Comparison of ENCODE assay signal across 9 cellular contexts in the genomic region with DNA sequence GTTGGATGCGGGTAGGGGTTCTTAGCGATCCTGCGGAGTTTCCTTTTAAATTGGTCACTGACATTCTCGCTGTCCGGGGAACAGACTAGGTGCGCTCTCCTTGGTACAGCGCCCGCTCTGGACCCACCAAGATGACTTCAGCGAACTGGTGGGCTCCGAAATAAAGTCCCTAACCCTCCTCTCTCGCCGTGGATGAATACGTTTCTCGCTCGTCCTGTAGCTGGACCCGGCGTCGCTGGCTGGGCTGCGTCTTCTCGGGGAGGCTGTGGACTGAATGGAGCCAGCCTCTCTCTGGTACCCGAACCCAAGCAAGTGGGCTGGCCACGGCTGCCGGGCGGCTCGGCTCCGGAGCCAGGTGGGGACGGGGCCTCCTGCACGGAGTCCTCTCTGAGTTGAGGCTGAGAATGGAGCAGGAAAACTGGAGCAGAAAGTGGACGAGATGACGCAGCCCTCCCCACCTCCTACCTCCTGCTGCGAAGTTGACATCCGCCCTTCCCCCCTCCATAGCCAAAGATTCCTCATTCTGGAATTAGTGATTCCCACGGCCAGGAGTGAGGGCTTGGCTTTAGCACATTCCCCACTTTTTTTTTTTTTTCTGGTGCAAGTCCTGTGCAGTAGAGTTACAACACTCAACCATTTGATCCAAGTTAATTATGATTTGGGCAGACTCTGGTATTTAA. TPM values are rescaled to one million over a fixed set of nuclear protein-coding genes. Genes with fewer than 3 reads are reported as not detected.
DNase-seq lines count a peak whose midpoint lies in the region; ATAC-seq and TF ChIP-seq lines count a peak whose summit lies in the region.
"Had no signal": no experiment of that assay in that cellular context is flagged by ENCODE, and none has a peak within 500 bp of the region (broad histone marks: within the 10 kb centered on the region; RNA-seq: fewer than 3 reads in every experiment).

No MANE protein-coding gene starts in this region.

- DNase-seq in GM03348 (ENCODE audit: low spot score) (peak; percentile 84), RWPE1 (ENCODE audit: low spot score) (peak; percentile 91), foreskin keratinocyte (peak; percentile 16 to 47), GDM1 (lab: John Stamatoyannopoulos, UW) (no peak)
- no peak for DNase-seq in activated CD4-positive, alpha-beta T cell treated with anti-CD3 and anti-CD28 coated beads, Interleukin-2, amount 10 ng/mL, durations not matched to agents 7 days and 5 days
- DNase-seq in activated T-cell treated with anti-CD3 and anti-CD28 coated beads, Interleukin-2, amount 50 U/mL, for 48 hours, result no peak

- H3K4me1 ChIP-seq in foreskin keratinocyte, result peaks cover 3% of the 10 kb centered on the region
- peaks cover 4% of the 10 kb centered on the region for H3K4me1 ChIP-seq in rectal smooth muscle tissue (ENCODE audit: control insufficient read depth, insufficient read depth, low read length)

- ATAC-seq in foreskin keratinocyte, result no peak
- no peak for ATAC-seq in HG03175 (IDR thresholded peaks at IDR 0.05; ENCODE audit: unreplicated experiment)

- TF ChIP-seq CTCF in RWPE1 (conservative IDR thresholded peaks at IDR 0.05; ENCODE audit: low read depth) (no peak), foreskin keratinocyte (conservative IDR thresholded peaks at IDR 0.05) (no peak)

- H3K27ac ChIP-seq in RWPE1, result peak overlapping the region; percentile 89
- no peak overlapping the region for H3K27ac ChIP-seq in foreskin keratinocyte
- no peak overlapping the region for H3K27ac ChIP-seq in rectal smooth muscle tissue (ENCODE audit: low read depth, low read length)

- no peak overlapping the region for H3K27ac Mint-ChIP-seq in activated CD4-positive, alpha-beta T cell treated with anti-CD3 and anti-CD28 coated beads, Interleukin-2, amount 10 ng/mL, durations not matched to agents 7 days and 5 days
- H3K27ac Mint-ChIP-seq: IgD-negative memory B cell had no signal

- no peaks in the 10 kb centered on the region for H3K36me3 ChIP-seq in rectal smooth muscle tissue (ENCODE audit: control insufficient read depth, insufficient read depth, low read length)

- H3K4me3 ChIP-seq in rectal smooth muscle tissue (ENCODE audit: low read length), result peak overlapping the region; percentile 82

- no peaks in the 10 kb centered on the region for H3K9me3 Mint-ChIP-seq in activated CD4-positive, alpha-beta T cell treated with anti-CD3 and anti-CD28 coated beads, Interleukin-2, amount 10 ng/mL, durations not matched to agents 7 days and 5 days
- H3K9me3 Mint-ChIP-seq: IgD-negative memory B cell had no signal

- no peak overlapping the region for H3K4me3 Mint-ChIP-seq in activated CD4-positive, alpha-beta T cell treated with anti-CD3 and anti-CD28 coated beads, Interleukin-2, amount 10 ng/mL, durations not matched to agents 7 days and 5 days

- POLR2A ChIA-PET in RWPE1 (lab: Yijun Ruan, JAX; ENCODE audit: low non-redundant PET), result interaction anchor here (0.7 kb wide), 1 partner anchor 69 kb away, joined by 3 read pairs; no protein-coding TSS in a partner anchor
- POLR2A ChIA-PET in activated CD4-positive, alpha-beta T cell treated with anti-CD3 and anti-CD28 coated beads, Interleukin-2, amount 10 ng/mL, durations not matched to agents 7 days and 5 days (lab: Charles Lee), result no interaction called here

- no peaks in the 10 kb centered on the region for H3K36me3 Mint-ChIP-seq in activated CD4-positive, alpha-beta T cell treated with anti-CD3 and anti-CD28 coated beads, Interleukin-2, amount 10 ng/mL, durations not matched to agents 7 days and 5 days (ENCODE audit: low read depth)
- H3K36me3 Mint-ChIP-seq: IgD-negative memory B cell had no signal

- CTCF ChIA-PET in RWPE1 (lab: Yijun Ruan, JAX), result interaction anchor here (0.6 to 2.5 kb wide), 7 partner anchors 16 to 258 kb away, joined by 3 to 9 read pairs (median 3); no protein-coding TSS in a partner anchor
- CTCF ChIA-PET in activated CD4-positive, alpha-beta T cell treated with anti-CD3 and anti-CD28 coated beads, Interleukin-2, amount 10 ng/mL, durations not matched to agents 7 days and 5 days (lab: Charles Lee), result no interaction called here

- H3K9ac ChIP-seq in rectal smooth muscle tissue (ENCODE audit: low read length), result no peak overlapping the region

- peaks cover 71% of the 10 kb centered on the region for H3K27me3 Mint-ChIP-seq in activated CD4-positive, alpha-beta T cell treated with anti-CD3 and anti-CD28 coated beads, Interleukin-2, amount 10 ng/mL, durations not matched to agents 7 days and 5 days

- H3K27me3 ChIP-seq in foreskin keratinocyte (peaks cover 69% of the 10 kb centered on the region), rectal smooth muscle tissue (ENCODE audit: control insufficient read depth, insufficient read depth, low read length) (peaks cover 25% of the 10 kb centered on the region)

- H3K4me1 Mint-ChIP-seq in activated CD4-positive, alpha-beta T cell treated with anti-CD3 and anti-CD28 coated beads, Interleukin-2, amount 10 ng/mL, durations not matched to agents 7 days and 5 days, result peaks cover 15% of the 10 kb centered on the region

RNA-seq across cellular contexts. Expression of gene UNC5B, which starts 1.5 kb away (rescaled TPM):
- total RNA-seq in foreskin keratinocyte, result 0.67 and 0.75 TPM in 2 replicates
- 0.28 and 0.30 TPM in 2 replicates for polyA plus RNA-seq in foreskin keratinocyte
- total RNA-seq in activated CD4-positive, alpha-beta T cell treated with anti-CD3 and anti-CD28 coated beads, Interleukin-2, amount 10 ng/mL, durations not matched to agents 7 days and 5 days, result not detected
- polyA plus RNA-seq: IgD-negative memory B cell had no signal

Comparison
In these comparisons a context has a peak if more than half of its experiments do, and no peak if none do; other contexts are left out.
1. DNase-seq: peak in GM03348 (single experiment), RWPE1 (single experiment) and foreskin keratinocyte (2 of 2); none in activated CD4-positive, alpha-beta T cell treated with anti-CD3 and anti-CD28 coated beads, Interleukin-2, amount 10 ng/mL, durations not matched to agents 7 days and 5 days (single experiment), GDM1 (single experiment) and activated T-cell treated with anti-CD3 and anti-CD28 coated beads, Interleukin-2, amount 50 U/mL, for 48 hours (0 of 2).